17 cellular contexts compared by ENCODE assay signal in genomic region chr6:45970326-45970725, GRCh38. TPM values are rescaled to one million over a fixed set of nuclear protein-coding genes. Genes with fewer than 3 reads are reported as not detected.
DNase-seq lines count a peak whose midpoint lies in the region; ATAC-seq and TF ChIP-seq lines count a peak whose summit lies in the region.
"Had no signal": no experiment of that assay in that cellular context is flagged by ENCODE, and none has a peak within 500 bp of the region (broad histone marks: within the 10 kb centered on the region; RNA-seq: fewer than 3 reads in every experiment).

No MANE protein-coding gene starts in this region.

- no peak for DNase-seq in activated naive CD4-positive, alpha-beta T cell treated with anti-CD3 and anti-CD28 coated beads, Interleukin-2, amount 50 U/mL, for 72 hours (ENCODE audit: low spot score in 2 of 2)
- DNase-seq in NCI-H69 (lab: John Stamatoyannopoulos, UW) = peak; percentile 71
- DNase-seq in left ventricle myocardium superior = no peak
- DNase-seq in transverse colon = peak; percentile 45
- DNase-seq in substantia nigra (lab: John Stamatoyannopoulos, UW) = no peak
- DNase-seq in NCI-H146 (lab: John Stamatoyannopoulos, UW) = no peak
- DNase-seq in suprapubic skin (ENCODE audit: low spot score in 2 of 2) = no peak
- DNase-seq: activated CD4-positive, CD25-positive, alpha-beta regulatory T cell; activated CD8-positive, alpha-beta memory T cell treated with anti-CD3 and anti-CD28 coated beads, Interleukin-2, amount 50 U/mL, for 48 hours; adrenal gland; Calu3; HFFc6; hypothalamus; NCI-H1092 treated with DMSO at 0.1 percent for 48 hours had no signal

- H3K27ac ChIP-seq in transverse colon (peak overlapping the region; percentile 75 to 92 (median 85)), substantia nigra (ENCODE audit: low read depth, low read length, poor library complexity, severe bottlenecking) (no peak overlapping the region), suprapubic skin (no peak overlapping the region)
- H3K27ac ChIP-seq: adrenal gland, neutrophil had no signal

- H3K4me1 ChIP-seq in transverse colon (peaks cover 0 to 47% (median 16%) of the 10 kb centered on the region in 4 donors), suprapubic skin (no peaks in the 10 kb centered on the region)
- H3K4me1 ChIP-seq: adrenal gland had no signal

- TF ChIP-seq EP300 in transverse colon (IDR thresholded peaks at IDR 0.05; ENCODE audit: low read depth) = no peak
- no peak for TF ChIP-seq EP300 in suprapubic skin (IDR thresholded peaks at IDR 0.05)

- peaks cover 3% of the 10 kb centered on the region for H3K36me3 Mint-ChIP-seq in activated naive CD4-positive, alpha-beta T cell treated with anti-CD3 and anti-CD28 coated beads, Interleukin-2, amount 50 U/mL, for 24 hours
- peaks cover 0 to 5% of the 10 kb centered on the region in 2 donors for H3K36me3 Mint-ChIP-seq in activated naive CD4-positive, alpha-beta T cell treated with anti-CD3 and anti-CD28 coated beads, Interleukin-2, amount 50 U/mL, for 72 hours

- H3K27me3 Mint-ChIP-seq in activated naive CD4-positive, alpha-beta T cell treated with anti-CD3 and anti-CD28 coated beads, Interleukin-2, amount 50 U/mL, for 24 hours = no peaks in the 10 kb centered on the region

- WGBS in transverse colon (ENCODE audit: low coverage in 1 of 2), 2 donors = 17 to 27% methylated on average over 2 of the region's 2 CpGs
- WGBS in suprapubic skin = 14% methylated on average over 2 of the region's 2 CpGs

- H3K4me3 Mint-ChIP-seq in activated naive CD4-positive, alpha-beta T cell treated with anti-CD3 and anti-CD28 coated beads, Interleukin-2, amount 50 U/mL, for 24 hours = no peak overlapping the region
- H3K4me3 Mint-ChIP-seq: HFFc6 had no signal

- H3K9me3 ChIP-seq in transverse colon (peaks cover 0 to 3% of the 10 kb centered on the region in 2 donors), suprapubic skin (no peaks in the 10 kb centered on the region)
- H3K9me3 ChIP-seq: adrenal gland, neutrophil had no signal

- H3K27me3 ChIP-seq in transverse colon = no peaks in the 10 kb centered on the region
- H3K27me3 ChIP-seq in suprapubic skin = no peaks in the 10 kb centered on the region
- H3K27me3 ChIP-seq: adrenal gland, neutrophil had no signal

- peak overlapping the region in 3 of 4 donors; percentile 13 to 44 (median 22) for H3K4me3 ChIP-seq in transverse colon
- H3K4me3 ChIP-seq in suprapubic skin = no peak overlapping the region
- H3K4me3 ChIP-seq: adrenal gland had no signal

- H3K36me3 ChIP-seq in transverse colon = no peaks in the 10 kb centered on the region
- H3K36me3 ChIP-seq in suprapubic skin = no peaks in the 10 kb centered on the region
- H3K36me3 ChIP-seq: adrenal gland, neutrophil had no signal

- TF ChIP-seq CTCF in transverse colon (IDR thresholded peaks at IDR 0.05) (no peak), suprapubic skin (IDR thresholded peaks at IDR 0.05) (no peak)

- ATAC-seq in activated naive CD4-positive, alpha-beta T cell treated with anti-CD3 and anti-CD28 coated beads, Interleukin-2, amount 50 U/mL, for 72 hours = no peak
- peak; percentile 16 for ATAC-seq in left ventricle myocardium superior
- ATAC-seq: SK-N-SH treated with all-trans-retinoic acid at 6 μM for 48 hours had no signal

- peak; percentile 64 for TF ChIP-seq POLR2A in transverse colon (IDR thresholded peaks at IDR 0.05)
- TF ChIP-seq POLR2A in suprapubic skin (IDR thresholded peaks at IDR 0.05) = no peak

- peak overlapping the region; percentile 14 for H3K27ac Mint-ChIP-seq in activated naive CD4-positive, alpha-beta T cell treated with anti-CD3 and anti-CD28 coated beads, Interleukin-2, amount 50 U/mL, for 24 hours
- H3K27ac Mint-ChIP-seq in activated naive CD4-positive, alpha-beta T cell treated with anti-CD3 and anti-CD28 coated beads, Interleukin-2, amount 50 U/mL, for 72 hours = peak overlapping the region in 1 of 2 donors; percentile 9
- H3K27ac Mint-ChIP-seq: HFFc6 had no signal

- peaks cover 16% of the 10 kb centered on the region for H3K4me1 Mint-ChIP-seq in activated naive CD4-positive, alpha-beta T cell treated with anti-CD3 and anti-CD28 coated beads, Interleukin-2, amount 50 U/mL, for 24 hours

- intact Hi-C loops in left ventricle myocardium superior (cut with micrococcal nuclease) = no loop called here
- intact Hi-C loops in transverse colon (cut with DNase I; ENCODE audit: low total_unique reads) = no loop called here

- H3K9me3 Mint-ChIP-seq in activated naive CD4-positive, alpha-beta T cell treated with anti-CD3 and anti-CD28 coated beads, Interleukin-2, amount 50 U/mL, for 24 hours = peaks cover under 1% of the 10 kb centered on the region
- H3K9me3 Mint-ChIP-seq in activated naive CD4-positive, alpha-beta T cell treated with anti-CD3 and anti-CD28 coated beads, Interleukin-2, amount 50 U/mL, for 72 hours = peaks cover 1 to 4% of the 10 kb centered on the region in 2 donors

- in situ Hi-C loops in transverse colon (cut with MboI; ENCODE audit: low pct_ligation_motif_present in 1 of 4, low pct_unique_long_range_greater_than_20kb in 1 of 4, low sequenced_read_pairs in 3 of 4) = no loop called here

RNA-seq across cellular contexts. Expression of gene CLIC5, which starts 45.3 kb away (rescaled TPM):
- 1 to 10 TPM; 1.8 to 8.4 TPM for total RNA-seq in activated naive CD4-positive, alpha-beta T cell treated with anti-CD3 and anti-CD28 coated beads, Interleukin-2, amount 50 U/mL, for 72 hours
- 272 TPM for total RNA-seq in left ventricle myocardium superior
- total RNA-seq in transverse colon = 100 to 1,000 TPM in 3 of 4 donors, 1 to 10 TPM in 1; 5.0 to 222 (median 149) TPM
- 1 to 10 TPM in 3 of 4 donors, under 1 TPM in 1; 0.45 to 2.6 (median 1.6) TPM for total RNA-seq in suprapubic skin
- total RNA-seq: HFFc6 had no signal

Comparison
In these comparisons a context has a peak if more than half of its experiments do, and no peak if none do; other contexts are left out.
1. DNase-seq: peak in NCI-H69 (single experiment) and transverse colon (single experiment); none in activated naive CD4-positive, alpha-beta T cell treated with anti-CD3 and anti-CD28 coated beads, Interleukin-2, amount 50 U/mL, for 72 hours (0 of 2), left ventricle myocardium superior (single experiment), substantia nigra (0 of 49), NCI-H146 (single experiment) and suprapubic skin (0 of 2).
2. H3K27ac ChIP-seq: peak in transverse colon (4 of 4); none in substantia nigra (single experiment) and suprapubic skin (single experiment).